In genomic region chr9:83955985-83956287, GRCh38 we compare ENCODE assay signal across 1 cellular context.
TF ChIP-seq lines count a peak whose summit lies in the region.

No MANE protein-coding gene starts in this region.

TF ChIP-seq in SK-N-SH, 30 proteins besides CTCF, POLR2A, EP300 and RAD21 (continued from another document):
- TF ChIP-seq USF2 (IDR thresholded peaks at IDR 0.05; ENCODE audit: borderline replicate concordance, low read depth, low read length) (no peak), SMC3 (IDR thresholded peaks at IDR 0.05; ENCODE audit: low read depth, low read length) (no peak), MXI1 (IDR thresholded peaks at IDR 0.05; ENCODE audit: low read depth, low read length) (no peak), SIN3A (IDR thresholded peaks at IDR 0.05; ENCODE audit: borderline replicate concordance, low read depth, low read length) (no peak), MEF2A (IDR thresholded peaks at IDR 0.05; ENCODE audit: borderline replicate concordance, low read depth) (no peak)
